Comparison of ENCODE assay signal across 17 cellular contexts in genomic region chr6:88626460-88626859, GRCh38.
A peak's percentile ranks its signal among the peaks of the same experiment; 100 is the strongest.
DNase-seq lines count a peak whose midpoint lies in the region; ATAC-seq and TF ChIP-seq lines count a peak whose summit lies in the region.
"Had no signal": no experiment of that assay in that cellular context is flagged by ENCODE, and none has a peak within 500 bp of the region (broad histone marks: within the 10 kb centered on the region; RNA-seq: fewer than 3 reads in every experiment).

No MANE protein-coding gene starts in this region.

- no peaks in the 10 kb centered on the region for H3K27me3 ChIP-seq in IMR-90 (ENCODE audit: control insufficient read depth, insufficient read depth, low read length)
- H3K27me3 ChIP-seq: BLaER1 treated with 17β-estradiol and CSF1 and Interleukin-3, amounts not matched to agents 10 nM and 100 nM had no signal

- no TSS peak for BruUV-seq in IMR-90 (replicated peaks; lab: Mats Ljungman, UMichigan)

- H3K18ac ChIP-seq in IMR-90 (ENCODE audit: low read depth, low read length): no peak overlapping the region

- no peak overlapping the region for H3K56ac ChIP-seq in IMR-90 (ENCODE audit: extremely low read depth, insufficient read depth, low read length)

- dilution Hi-C loops in IMR-90 (cut with HindIII; ENCODE audit: low sequenced_read_pairs, unreplicated experiment): no loop called here

- DNase-seq in IMR-90 (peak; percentile 45), NCI-H146 (lab: John Stamatoyannopoulos, UW) (peak; percentile 39), amniotic epithelial cell (ENCODE audit: low read depth) (peak; percentile 32), iris pigment epithelial cell (ENCODE audit: low read depth) (peak; percentile 10), HuH-7 (ENCODE audit: low spot score) (no peak)
- DNase-seq: Caco-2, GM23248, KG1, NCI-H1694, NCI-H524, PC-3, T-helper 1 cell had no signal

- no peak overlapping the region for H2BK15ac ChIP-seq in IMR-90 (ENCODE audit: low read depth, low read length)

- H3K9ac ChIP-seq in IMR-90 (ENCODE audit: low read depth, low read length): no peak overlapping the region
- H3K9ac ChIP-seq: BLaER1 treated with 17β-estradiol and CSF1 and Interleukin-3, amounts not matched to agents 10 nM and 100 nM; GM23248 had no signal

- H2AK5ac ChIP-seq in IMR-90 (ENCODE audit: low read depth, low read length): no peak overlapping the region

- H2AFZ ChIP-seq in IMR-90 (replicated peaks; ENCODE audit: low read length, poor library complexity): no peak overlapping the region
- H2AFZ ChIP-seq: GM23248 had no signal

- H3K14ac ChIP-seq in IMR-90 (replicated peaks; ENCODE audit: low read depth, low read length): no peak overlapping the region

- CTCF ChIA-PET in IMR-90 (lab: Yijun Ruan, JAX): no interaction called here

- H3K79me1 ChIP-seq in IMR-90 (ENCODE audit: low read depth in 1 of 2, low read length in 2 of 2): no peaks in the 10 kb centered on the region

- no peak overlapping the region for H2BK20ac ChIP-seq in IMR-90 (ENCODE audit: low read depth, low read length)

- no peak for TF ChIP-seq RAD21 in IMR-90 (IDR thresholded peaks at IDR 0.05; ENCODE audit: low read length)

- H4K8ac ChIP-seq in IMR-90 (ENCODE audit: low read depth in 2 of 2, low read length in 2 of 2): no peak overlapping the region

- no peaks in the 10 kb centered on the region for H4K20me1 ChIP-seq in IMR-90 (ENCODE audit: insufficient read depth, low read length)
- H4K20me1 ChIP-seq: BLaER1 treated with 17β-estradiol and CSF1 and Interleukin-3, amounts not matched to agents 10 nM and 100 nM had no signal

- no peak overlapping the region for H3K27ac ChIP-seq in IMR-90 (ENCODE audit: insufficient read depth, low read length)
- H3K27ac ChIP-seq: BLaER1 treated with 17β-estradiol and CSF1 and Interleukin-3, amounts not matched to agents 10 nM and 100 nM; GM23248; HL-60 had no signal

- no peaks in the 10 kb centered on the region for H3K9me3 ChIP-seq in IMR-90 (ENCODE audit: control insufficient read depth, insufficient read depth, low read length)
- H3K9me3 ChIP-seq: BLaER1 treated with 17β-estradiol and CSF1 and Interleukin-3, amounts not matched to agents 10 nM and 100 nM; Caco-2 had no signal

- H3K4ac ChIP-seq in IMR-90 (ENCODE audit: low read depth, low read length): no peak overlapping the region

- no peak overlapping the region for H4K5ac ChIP-seq in IMR-90 (ENCODE audit: low read depth, low read length)

- no peaks in the 10 kb centered on the region for H3K36me3 ChIP-seq in IMR-90 (ENCODE audit: control insufficient read depth, insufficient read depth, low read length)
- H3K36me3 ChIP-seq: BLaER1 treated with 17β-estradiol and CSF1 and Interleukin-3, amounts not matched to agents 10 nM and 100 nM had no signal

- POLR2A ChIA-PET in IMR-90 (lab: Charles Lee; ENCODE audit: unreplicated experiment): no interaction called here

- no peak overlapping the region for H2BK120ac ChIP-seq in IMR-90 (ENCODE audit: low read depth, low read length)

- TF ChIP-seq POLR2A in IMR-90 (IDR thresholded peaks at IDR 0.05; ENCODE audit: low read depth, low read length): no peak

- ATAC-seq in IMR-90 (ENCODE audit: low read depth): no peak
- no peak for ATAC-seq in HG02642 (IDR thresholded peaks at IDR 0.05; ENCODE audit: poor library complexity, unreplicated experiment)
- ATAC-seq in GM21447 (IDR thresholded peaks at IDR 0.05; ENCODE audit: unreplicated experiment): no peak
- ATAC-seq in HG02798 (IDR thresholded peaks at IDR 0.05; ENCODE audit: poor library complexity, unreplicated experiment): no peak
- ATAC-seq: PC-3 had no signal

- no CpG with 5 or more reads among the region's 1 CpG for WGBS in IMR-90 (ENCODE audit: extremely low coverage in 2 of 2, insufficient read length in 1 of 2), 2 experiments

- no peak for TF ChIP-seq CTCF in IMR-90 (conservative IDR thresholded peaks at IDR 0.05; ENCODE audit: low read depth, low read length)

- H3K23ac ChIP-seq in IMR-90 (ENCODE audit: low read depth, low read length): no peak overlapping the region

- H3K4me1 ChIP-seq in IMR-90 (ENCODE audit: control insufficient read depth, insufficient read depth, low read length): peaks cover 2% of the 10 kb centered on the region; the same call in 1 of the 2 replicates
- H3K4me1 ChIP-seq: Caco-2 had no signal

- no peak overlapping the region for H2AK9ac ChIP-seq in IMR-90 (replicated peaks; ENCODE audit: low read depth, low read length, poor library complexity)

- H3K9me1 ChIP-seq in IMR-90 (ENCODE audit: insufficient read depth, low read length): no peaks in the 10 kb centered on the region

- H2BK5ac ChIP-seq in IMR-90 (ENCODE audit: low read depth, low read length, poor library complexity, severe bottlenecking): no peak overlapping the region

- H3K4me3 ChIP-seq in IMR-90 (ENCODE audit: insufficient read depth, low read depth, low read length): no peak overlapping the region
- H3K4me3 ChIP-seq: BLaER1 treated with 17β-estradiol and CSF1 and Interleukin-3, amounts not matched to agents 10 nM and 100 nM; GM23248 had no signal

- H3K4me2 ChIP-seq in IMR-90 (ENCODE audit: low read depth, low read length): no peak overlapping the region
- H3K4me2 ChIP-seq: BLaER1 treated with 17β-estradiol and CSF1 and Interleukin-3, amounts not matched to agents 10 nM and 100 nM had no signal

- H4K91ac ChIP-seq in IMR-90 (ENCODE audit: insufficient read depth, low read depth, low read length): no peak overlapping the region

- in situ Hi-C loops in IMR-90 (cut with MboI; ENCODE audit: low sequenced_read_pairs): no loop called here

- intact Hi-C loops in IMR-90 (cut with micrococcal nuclease): no loop called here

TF ChIP-seq in IMR-90, 13 proteins besides CTCF, POLR2A, EP300 and RAD21:
- TF ChIP-seq BHLHE40 (IDR thresholded peaks at IDR 0.05; ENCODE audit: low read depth, low read length) (no peak), MAFK (IDR thresholded peaks at IDR 0.05; ENCODE audit: low read depth, low read length) (no peak), MXI1 (IDR thresholded peaks at IDR 0.05; ENCODE audit: borderline replicate concordance, low read depth, low read length) (no peak), RCOR1 (IDR thresholded peaks at IDR 0.05; ENCODE audit: insufficient replicate concordance, low read length) (no peak), FOS (IDR thresholded peaks at IDR 0.05; ENCODE audit: low read depth, low read length) (no peak), SMC3 (IDR thresholded peaks at IDR 0.05; ENCODE audit: low read depth, low read length) (no peak), NFE2L2 (IDR thresholded peaks at IDR 0.05; ENCODE audit: low read depth, low read length) (no peak)
- TF ChIP-seq, protein P1, sequence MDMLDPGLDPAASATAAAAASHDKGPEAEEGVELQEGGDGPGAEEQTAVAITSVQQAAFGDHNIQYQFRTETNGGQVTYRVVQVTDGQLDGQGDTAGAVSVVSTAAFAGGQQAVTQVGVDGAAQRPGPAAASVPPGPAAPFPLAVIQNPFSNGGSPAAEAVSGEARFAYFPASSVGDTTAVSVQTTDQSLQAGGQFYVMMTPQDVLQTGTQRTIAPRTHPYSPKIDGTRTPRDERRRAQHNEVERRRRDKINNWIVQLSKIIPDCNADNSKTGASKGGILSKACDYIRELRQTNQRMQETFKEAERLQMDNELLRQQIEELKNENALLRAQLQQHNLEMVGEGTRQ (IDR thresholded peaks at IDR 0.05; ENCODE audit: low read depth, low read length): no peak
